Comparison of ENCODE assay signal across 1 cellular context in the genomic region with DNA sequence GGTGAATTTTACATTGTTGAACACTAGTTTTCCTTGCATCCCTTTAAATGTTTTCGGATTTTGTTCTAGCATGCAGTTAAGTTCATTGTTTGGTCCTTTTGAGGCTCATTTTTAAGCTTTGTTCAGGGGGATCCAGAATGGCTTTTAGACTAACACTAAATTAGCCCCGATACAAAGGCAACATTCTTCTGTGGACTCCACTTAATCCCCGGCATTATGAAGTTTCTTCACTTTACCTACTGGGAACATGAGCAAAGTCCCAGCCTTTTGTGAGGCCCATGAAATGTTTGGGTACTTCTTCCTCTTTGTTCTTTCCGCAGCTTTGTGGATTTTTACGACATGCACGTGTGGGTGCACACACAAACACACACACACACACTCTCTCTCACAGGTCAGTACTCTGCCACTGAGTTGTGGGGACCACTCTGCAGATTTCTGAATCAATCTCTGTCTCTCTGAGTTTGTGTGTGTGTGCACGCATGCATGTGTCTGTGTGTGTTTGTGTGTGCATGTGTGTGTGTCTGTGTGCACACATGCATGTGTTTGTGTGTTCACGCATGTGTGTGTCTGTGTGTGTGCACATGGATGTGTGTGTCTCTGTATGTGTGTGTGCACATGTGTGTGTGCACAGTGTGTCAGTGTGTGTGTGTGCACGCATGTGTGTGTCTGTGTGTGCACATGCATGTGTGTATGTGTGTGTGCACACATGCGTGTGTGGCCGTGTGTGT.
TF ChIP-seq lines count a peak whose summit lies in the region.

No MANE protein-coding gene starts in this region.

TF ChIP-seq in WTC11, 78 proteins besides CTCF, POLR2A, EP300 and RAD21 (continued from another document):
- TF ChIP-seq, protein P1, sequence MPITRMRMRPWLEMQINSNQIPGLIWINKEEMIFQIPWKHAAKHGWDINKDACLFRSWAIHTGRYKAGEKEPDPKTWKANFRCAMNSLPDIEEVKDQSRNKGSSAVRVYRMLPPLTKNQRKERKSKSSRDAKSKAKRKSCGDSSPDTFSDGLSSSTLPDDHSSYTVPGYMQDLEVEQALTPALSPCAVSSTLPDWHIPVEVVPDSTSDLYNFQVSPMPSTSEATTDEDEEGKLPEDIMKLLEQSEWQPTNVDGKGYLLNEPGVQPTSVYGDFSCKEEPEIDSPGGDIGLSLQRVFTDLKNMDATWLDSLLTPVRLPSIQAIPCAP (CRISPR knock-in tag; IDR thresholded peaks at IDR 0.05): no peak
- TF ChIP-seq NR1H2 (CRISPR knock-in tag; IDR thresholded peaks at IDR 0.05): no peak
- TF ChIP-seq, protein P2, sequence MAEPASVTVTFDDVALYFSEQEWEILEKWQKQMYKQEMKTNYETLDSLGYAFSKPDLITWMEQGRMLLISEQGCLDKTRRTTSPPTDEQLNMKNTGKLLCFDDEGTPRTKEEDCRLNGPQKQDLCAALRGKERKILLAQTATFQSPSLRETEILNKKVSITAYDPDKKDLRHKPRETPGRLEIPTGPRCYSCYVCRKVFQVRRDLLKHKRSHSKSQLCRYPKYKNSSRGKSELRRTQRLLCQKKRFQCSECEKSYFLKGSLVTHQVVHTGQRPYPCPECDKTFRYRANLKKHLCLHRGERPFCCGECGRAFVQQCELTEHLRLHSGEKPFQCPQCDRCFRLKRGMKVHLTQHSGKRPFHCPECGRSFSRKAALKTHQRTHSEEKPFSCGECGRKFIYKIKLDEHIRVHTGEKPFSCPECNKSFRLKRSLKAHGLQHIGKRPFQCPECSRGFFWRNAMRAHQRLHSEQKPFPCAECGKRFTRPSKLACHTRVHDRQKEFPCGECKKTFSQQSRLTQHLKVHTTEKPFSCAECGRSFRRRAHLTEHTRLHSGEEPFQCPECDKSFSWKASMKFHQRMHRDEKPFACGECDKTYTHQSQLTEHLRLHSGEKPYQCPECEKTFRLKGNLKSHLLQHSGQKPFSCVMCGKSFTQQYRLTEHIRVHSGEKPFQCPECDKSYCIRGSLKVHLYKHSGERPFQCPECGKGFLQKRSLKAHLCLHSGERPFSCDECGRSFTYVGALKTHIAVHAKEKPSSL (CRISPR knock-in tag; conservative IDR thresholded peaks at IDR 0.05): no peak
- TF ChIP-seq, protein P3, sequence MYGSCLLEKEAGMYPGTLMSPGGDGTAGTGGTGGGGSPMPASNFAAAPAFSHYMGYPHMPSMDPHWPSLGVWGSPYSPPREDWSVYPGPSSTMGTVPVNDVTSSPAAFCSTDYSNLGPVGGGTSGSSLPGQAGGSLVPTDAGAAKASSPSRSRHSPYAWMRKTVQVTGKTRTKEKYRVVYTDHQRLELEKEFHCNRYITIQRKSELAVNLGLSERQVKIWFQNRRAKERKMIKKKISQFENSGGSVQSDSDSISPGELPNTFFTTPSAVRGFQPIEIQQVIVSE (CRISPR knock-in tag; IDR thresholded peaks at IDR 0.05; ENCODE audit: borderline replicate concordance): no peak
- TF ChIP-seq, protein P4, sequence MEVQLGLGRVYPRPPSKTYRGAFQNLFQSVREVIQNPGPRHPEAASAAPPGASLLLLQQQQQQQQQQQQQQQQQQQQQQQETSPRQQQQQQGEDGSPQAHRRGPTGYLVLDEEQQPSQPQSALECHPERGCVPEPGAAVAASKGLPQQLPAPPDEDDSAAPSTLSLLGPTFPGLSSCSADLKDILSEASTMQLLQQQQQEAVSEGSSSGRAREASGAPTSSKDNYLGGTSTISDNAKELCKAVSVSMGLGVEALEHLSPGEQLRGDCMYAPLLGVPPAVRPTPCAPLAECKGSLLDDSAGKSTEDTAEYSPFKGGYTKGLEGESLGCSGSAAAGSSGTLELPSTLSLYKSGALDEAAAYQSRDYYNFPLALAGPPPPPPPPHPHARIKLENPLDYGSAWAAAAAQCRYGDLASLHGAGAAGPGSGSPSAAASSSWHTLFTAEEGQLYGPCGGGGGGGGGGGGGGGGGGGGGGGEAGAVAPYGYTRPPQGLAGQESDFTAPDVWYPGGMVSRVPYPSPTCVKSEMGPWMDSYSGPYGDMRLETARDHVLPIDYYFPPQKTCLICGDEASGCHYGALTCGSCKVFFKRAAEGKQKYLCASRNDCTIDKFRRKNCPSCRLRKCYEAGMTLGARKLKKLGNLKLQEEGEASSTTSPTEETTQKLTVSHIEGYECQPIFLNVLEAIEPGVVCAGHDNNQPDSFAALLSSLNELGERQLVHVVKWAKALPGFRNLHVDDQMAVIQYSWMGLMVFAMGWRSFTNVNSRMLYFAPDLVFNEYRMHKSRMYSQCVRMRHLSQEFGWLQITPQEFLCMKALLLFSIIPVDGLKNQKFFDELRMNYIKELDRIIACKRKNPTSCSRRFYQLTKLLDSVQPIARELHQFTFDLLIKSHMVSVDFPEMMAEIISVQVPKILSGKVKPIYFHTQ (CRISPR knock-in tag; IDR thresholded peaks at IDR 0.05): no peak
- no peak for TF ChIP-seq TP53 (CRISPR knock-in tag; IDR thresholded peaks at IDR 0.05)
- no peak for TF ChIP-seq GTF2I (CRISPR knock-in tag; conservative IDR thresholded peaks at IDR 0.05)
